In genomic region chr1:203368624-203369451, GRCh38 we compare ENCODE assay signal across 9 cellular contexts. TPM values are rescaled to one million over a fixed set of nuclear protein-coding genes. Genes with fewer than 3 reads are reported as not detected.
DNase-seq lines count a peak whose midpoint lies in the region; ATAC-seq and TF ChIP-seq lines count a peak whose summit lies in the region.
"Had no signal": no experiment of that assay in that cellular context is flagged by ENCODE, and none has a peak within 500 bp of the region (broad histone marks: within the 10 kb centered on the region; RNA-seq: fewer than 3 reads in every experiment).

No MANE protein-coding gene starts in this region.

- peak; percentile 62 for TF ChIP-seq CTCF in RWPE1 (conservative IDR thresholded peaks at IDR 0.05; ENCODE audit: low read depth)
- TF ChIP-seq CTCF in foreskin keratinocyte (conservative IDR thresholded peaks at IDR 0.05): peak; percentile 66
- TF ChIP-seq CTCF in gastrocnemius medialis (IDR thresholded peaks at IDR 0.05 in 4 of 5, conservative IDR thresholded peaks at IDR 0.05 in 1 of 5): peak in 2 of 5 experiments; percentile 3 to 17

- POLR2A ChIA-PET in RWPE1 (lab: Yijun Ruan, JAX; ENCODE audit: low non-redundant PET): no interaction called here

- H3K4me3 ChIP-seq in gastrocnemius medialis: no peak overlapping the region
- no peak overlapping the region for H3K4me3 ChIP-seq in H7 (ENCODE audit: insufficient read depth, low read depth, low read length)
- H3K4me3 ChIP-seq: SJCRH30 had no signal

- no peak for TF ChIP-seq POLR2A in gastrocnemius medialis (IDR thresholded peaks at IDR 0.05)

- H3K27me3 ChIP-seq in foreskin keratinocyte (peaks cover 41% of the 10 kb centered on the region), gastrocnemius medialis (no peaks in the 10 kb centered on the region), H7 (ENCODE audit: control insufficient read depth, insufficient read depth, low read length) (no peaks in the 10 kb centered on the region; the same call in 1 of the 2 replicates)
- H3K27me3 ChIP-seq: SJCRH30 had no signal

- ATAC-seq in foreskin keratinocyte: peak; percentile 20
- ATAC-seq in gastrocnemius medialis: peak; percentile 89 to 91
- no peak for ATAC-seq in GM21447 (IDR thresholded peaks at IDR 0.05; ENCODE audit: unreplicated experiment)
- no peak for ATAC-seq in HG03135 (IDR thresholded peaks at IDR 0.05; ENCODE audit: unreplicated experiment)

- in situ Hi-C loops in gastrocnemius medialis (cut with MboI; ENCODE audit: low sequenced_read_pairs in 4 of 4): loop anchor here (10.0 to 25.0 kb wide), 4 partner anchors 76 to 343 kb away; partner anchors contain the start of gene PRELP (in 1 of the 4)

- H3K9me3 ChIP-seq in gastrocnemius medialis: no peaks in the 10 kb centered on the region
- H3K9me3 ChIP-seq: SJCRH30 had no signal

- H3K27ac ChIP-seq in RWPE1 (peak overlapping the region; percentile 58), foreskin keratinocyte (no peak overlapping the region), gastrocnemius medialis (peak overlapping the region; percentile 37 to 59 (median 48))
- H3K27ac ChIP-seq: SJCRH30 had no signal

- intact Hi-C loops in gastrocnemius medialis (cut with DNase I; ENCODE audit: low total_unique reads): loop anchor here (2.0 kb wide), 1 partner anchor 72 kb away; no protein-coding TSS in a partner anchor

- H3K36me3 ChIP-seq in gastrocnemius medialis (no peaks in the 10 kb centered on the region), H7 (replicated peaks; ENCODE audit: control insufficient read depth, insufficient read depth, low read length) (no peaks in the 10 kb centered on the region)
- H3K36me3 ChIP-seq: SJCRH30 had no signal

- CTCF ChIA-PET in RWPE1 (lab: Yijun Ruan, JAX): interaction anchor here (0.5 to 2.1 kb wide), 10 partner anchors 10 to 184 kb away, joined by 3 to 13 read pairs (median 4); no protein-coding TSS in a partner anchor

- DNase-seq in GF-D8 (lab: John Stamatoyannopoulos, UW) (peak; percentile 1), RWPE1 (ENCODE audit: low spot score) (peak; percentile 81), foreskin keratinocyte (peak; percentile 40 to 55), gastrocnemius medialis (peak; percentile 75 to 83), islet precursor cell (no peak), H7 (no peak)
- DNase-seq: SJCRH30 had no signal

- no peaks in the 10 kb centered on the region for H3K4me1 ChIP-seq in foreskin keratinocyte
- peaks cover 0 to 7% of the 10 kb centered on the region in 2 donors for H3K4me1 ChIP-seq in gastrocnemius medialis
- H3K4me1 ChIP-seq: SJCRH30 had no signal

RNA-seq across cellular contexts. Expression of gene FMOD, which starts 17.9 kb away (rescaled TPM):
- total RNA-seq in foreskin keratinocyte: 0.28 and 0.54 TPM in 2 replicates
- 0.35 and 0.60 TPM in 2 replicates for polyA plus RNA-seq in foreskin keratinocyte
- total RNA-seq in gastrocnemius medialis: 10 to 100 TPM in 1 of 4 donors, 1 to 10 TPM in 3; 6.3 to 15.8 (median 7.8) TPM
- total RNA-seq in H7 (2014; rRNA removed; shearing (Covaris generic)): not detected in 2 replicates

Comparison
In these comparisons a context has a peak if more than half of its experiments do, and no peak if none do; other contexts are left out.
1. DNase-seq: peak in GF-D8 (single experiment), RWPE1 (single experiment), foreskin keratinocyte (2 of 2) and gastrocnemius medialis (2 of 2); none in islet precursor cell (single experiment) and H7 (single experiment).
2. ATAC-seq: peak in foreskin keratinocyte (single experiment) and gastrocnemius medialis (2 of 2); none in GM21447 (single experiment) and HG03135 (single experiment).